ENCODE assay signal across 17 cellular contexts in the genomic region with DNA sequence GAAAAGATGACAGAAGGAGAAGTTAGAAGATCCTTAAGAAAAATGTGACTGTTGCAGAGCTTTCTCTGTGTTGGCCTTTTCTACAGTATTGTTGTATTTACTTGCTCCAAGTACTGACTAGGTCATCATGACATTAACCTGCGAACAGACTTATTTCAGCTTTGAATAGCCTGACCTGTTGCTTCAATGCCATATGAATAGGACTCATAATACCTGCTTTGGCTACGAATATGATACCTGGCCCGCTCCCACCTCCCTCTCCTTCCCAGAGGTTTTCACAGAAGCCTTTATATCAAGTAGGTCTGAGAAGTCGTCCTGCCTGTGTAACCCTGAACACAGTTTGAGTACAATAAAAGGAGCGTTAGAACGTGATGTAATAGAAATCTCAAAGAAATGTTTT.
DNase-seq lines count a peak whose midpoint lies in the region; ATAC-seq and TF ChIP-seq lines count a peak whose summit lies in the region.
"Had no signal": no experiment of that assay in that cellular context is flagged by ENCODE, and none has a peak within 500 bp of the region (broad histone marks: within the 10 kb centered on the region; RNA-seq: fewer than 3 reads in every experiment).

No MANE protein-coding gene starts in this region.

- TF ChIP-seq POLR2A in uterus (IDR thresholded peaks at IDR 0.05): no peak

- DNase-seq in GM23338 (ENCODE audit: low spot score) (no peak), NCI-H187 treated with DMSO at 0.1 percent for 48 hours (lab: John Stamatoyannopoulos, UW) (peak; percentile 60), uterus (no peak), NCI-H146 treated with DMSO at 0.1 percent for 48 hours (lab: John Stamatoyannopoulos, UW; ENCODE audit: unreplicated experiment) (no peak)
- no peak for DNase-seq in naive thymus-derived CD8-positive, alpha-beta T cell
- DNase-seq: AML-193; Caco-2; Calu3; CD4-positive, alpha-beta T cell; CD8-positive, alpha-beta T cell; DMS79 treated with DMSO at 0.1 percent for 48 hours; GF-D8 had no signal

- no peaks in the 10 kb centered on the region for H3K36me3 ChIP-seq in GM23338 (ENCODE audit: insufficient read depth)
- H3K36me3 ChIP-seq in uterus: no peaks in the 10 kb centered on the region
- H3K36me3 ChIP-seq: BLaER1 treated with 17β-estradiol and CSF1 and Interleukin-3, amounts not matched to agents 10 nM and 100 nM had no signal

- POLR2A ChIA-PET in naive thymus-derived CD8-positive, alpha-beta T cell (lab: Charles Lee): no interaction called here

- no peaks in the 10 kb centered on the region for H3K36me3 Mint-ChIP-seq in GM23338 (ENCODE audit: low read depth)
- no peaks in the 10 kb centered on the region for H3K36me3 Mint-ChIP-seq in naive thymus-derived CD8-positive, alpha-beta T cell
- H3K36me3 Mint-ChIP-seq: CD8-positive, alpha-beta T cell had no signal

- intact Hi-C loops in uterus (cut with DNase I; ENCODE audit: low total_unique reads): no loop called here

- H3K4me3 ChIP-seq in GM23338 (no peak overlapping the region), uterus (no peak overlapping the region)
- H3K4me3 ChIP-seq: A549; BLaER1 treated with 17β-estradiol and CSF1 and Interleukin-3, amounts not matched to agents 10 nM and 100 nM had no signal

- no peaks in the 10 kb centered on the region; the same call in 2 of the 3 replicates for H3K9me3 Mint-ChIP-seq in GM23338
- peaks cover 0 to 31% (median 7%) of the 10 kb centered on the region in 9 donors for H3K9me3 Mint-ChIP-seq in naive thymus-derived CD8-positive, alpha-beta T cell

- H3K4me1 ChIP-seq in GM23338 (ENCODE audit: insufficient read depth): no peaks in the 10 kb centered on the region
- H3K4me1 ChIP-seq in uterus: no peaks in the 10 kb centered on the region
- H3K4me1 ChIP-seq: A549, Caco-2 had no signal

- TF ChIP-seq CTCF in GM23338 (conservative IDR thresholded peaks at IDR 0.05; ENCODE audit: low read depth in 2 of 2) (no peak), uterus (IDR thresholded peaks at IDR 0.05) (no peak)

- no peak for ATAC-seq in GM23338
- ATAC-seq in naive thymus-derived CD8-positive, alpha-beta T cell: no peak
- ATAC-seq: A549; CD8-positive, alpha-beta T cell had no signal

- H3K9me2 ChIP-seq in GM23338 (ENCODE audit: insufficient read depth): no peaks in the 10 kb centered on the region

- no peak overlapping the region for H3K27ac Mint-ChIP-seq in GM23338
- no peak overlapping the region for H3K27ac Mint-ChIP-seq in naive thymus-derived CD8-positive, alpha-beta T cell
- H3K27ac Mint-ChIP-seq: B cell; CD4-positive, alpha-beta T cell; CD8-positive, alpha-beta T cell had no signal

- no peaks in the 10 kb centered on the region for H3K27me3 Mint-ChIP-seq in GM23338 (ENCODE audit: insufficient read depth, low read depth, poor library complexity)
- no peaks in the 10 kb centered on the region for H3K27me3 Mint-ChIP-seq in naive thymus-derived CD8-positive, alpha-beta T cell
- H3K27me3 Mint-ChIP-seq: B cell; CD4-positive, alpha-beta T cell had no signal

- no peaks in the 10 kb centered on the region for H3F3A ChIP-seq in GM23338 (replicated peaks; ENCODE audit: low read depth)

- no peaks in the 10 kb centered on the region for H4K20me1 ChIP-seq in GM23338 (replicated peaks; ENCODE audit: insufficient read depth)
- H4K20me1 ChIP-seq: BLaER1 treated with 17β-estradiol and CSF1 and Interleukin-3, amounts not matched to agents 10 nM and 100 nM had no signal

- H3K4me3 Mint-ChIP-seq in GM23338: no peak overlapping the region
- no peak overlapping the region for H3K4me3 Mint-ChIP-seq in naive thymus-derived CD8-positive, alpha-beta T cell
- H3K4me3 Mint-ChIP-seq: B cell; CD4-positive, alpha-beta T cell; CD8-positive, alpha-beta T cell had no signal

- no peak overlapping the region for H3K4me2 ChIP-seq in GM23338
- H3K4me2 ChIP-seq: A549; BLaER1 treated with 17β-estradiol and CSF1 and Interleukin-3, amounts not matched to agents 10 nM and 100 nM had no signal

- no peaks in the 10 kb centered on the region for H3K9me3 ChIP-seq in uterus
- H3K9me3 ChIP-seq: A549, Caco-2 had no signal

- 0 out of 2 replicates have a peak overlapping the region, but pooled peaks have one; percentile 32 for H2AFZ ChIP-seq in GM23338

- H3K79me2 ChIP-seq in GM23338 (replicated peaks; ENCODE audit: insufficient read depth): no peaks in the 10 kb centered on the region

- no peaks in the 10 kb centered on the region for H3K4me1 Mint-ChIP-seq in GM23338
- H3K4me1 Mint-ChIP-seq in naive thymus-derived CD8-positive, alpha-beta T cell: no peaks in the 10 kb centered on the region
- H3K4me1 Mint-ChIP-seq: B cell had no signal

- H3K27ac ChIP-seq in GM23338 (ENCODE audit: low read depth) (no peak overlapping the region), uterus (peak overlapping the region; percentile 48 to 53)
- H3K27ac ChIP-seq: 22Rv1; A549; BLaER1 treated with 17β-estradiol and CSF1 and Interleukin-3, amounts not matched to agents 10 nM and 100 nM; C4-2B had no signal

- H3K27me3 ChIP-seq in GM23338 (ENCODE audit: insufficient read depth): no peaks in the 10 kb centered on the region
- no peaks in the 10 kb centered on the region for H3K27me3 ChIP-seq in uterus
- H3K27me3 ChIP-seq: BLaER1 treated with 17β-estradiol and CSF1 and Interleukin-3, amounts not matched to agents 10 nM and 100 nM had no signal

TF ChIP-seq in GM23338, 12 proteins besides CTCF, POLR2A, EP300 and RAD21:
- TF ChIP-seq ZNF331 (CRISPR knock-in tag; IDR thresholded peaks at IDR 0.05; ENCODE audit: low read depth) (no peak), POLR2AphosphoS5 (IDR thresholded peaks at IDR 0.05; ENCODE audit: low read depth) (no peak), EZH2 (IDR thresholded peaks at IDR 0.05; ENCODE audit: low read depth, unreplicated experiment) (no peak), NANOG (IDR thresholded peaks at IDR 0.05; ENCODE audit: borderline replicate concordance) (no peak)
- TF ChIP-seq, protein P1, sequence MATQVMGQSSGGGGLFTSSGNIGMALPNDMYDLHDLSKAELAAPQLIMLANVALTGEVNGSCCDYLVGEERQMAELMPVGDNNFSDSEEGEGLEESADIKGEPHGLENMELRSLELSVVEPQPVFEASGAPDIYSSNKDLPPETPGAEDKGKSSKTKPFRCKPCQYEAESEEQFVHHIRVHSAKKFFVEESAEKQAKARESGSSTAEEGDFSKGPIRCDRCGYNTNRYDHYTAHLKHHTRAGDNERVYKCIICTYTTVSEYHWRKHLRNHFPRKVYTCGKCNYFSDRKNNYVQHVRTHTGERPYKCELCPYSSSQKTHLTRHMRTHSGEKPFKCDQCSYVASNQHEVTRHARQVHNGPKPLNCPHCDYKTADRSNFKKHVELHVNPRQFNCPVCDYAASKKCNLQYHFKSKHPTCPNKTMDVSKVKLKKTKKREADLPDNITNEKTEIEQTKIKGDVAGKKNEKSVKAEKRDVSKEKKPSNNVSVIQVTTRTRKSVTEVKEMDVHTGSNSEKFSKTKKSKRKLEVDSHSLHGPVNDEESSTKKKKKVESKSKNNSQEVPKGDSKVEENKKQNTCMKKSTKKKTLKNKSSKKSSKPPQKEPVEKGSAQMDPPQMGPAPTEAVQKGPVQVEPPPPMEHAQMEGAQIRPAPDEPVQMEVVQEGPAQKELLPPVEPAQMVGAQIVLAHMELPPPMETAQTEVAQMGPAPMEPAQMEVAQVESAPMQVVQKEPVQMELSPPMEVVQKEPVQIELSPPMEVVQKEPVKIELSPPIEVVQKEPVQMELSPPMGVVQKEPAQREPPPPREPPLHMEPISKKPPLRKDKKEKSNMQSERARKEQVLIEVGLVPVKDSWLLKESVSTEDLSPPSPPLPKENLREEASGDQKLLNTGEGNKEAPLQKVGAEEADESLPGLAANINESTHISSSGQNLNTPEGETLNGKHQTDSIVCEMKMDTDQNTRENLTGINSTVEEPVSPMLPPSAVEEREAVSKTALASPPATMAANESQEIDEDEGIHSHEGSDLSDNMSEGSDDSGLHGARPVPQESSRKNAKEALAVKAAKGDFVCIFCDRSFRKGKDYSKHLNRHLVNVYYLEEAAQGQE (IDR thresholded peaks at IDR 0.05; ENCODE audit: unreplicated experiment): no peak
- TF ChIP-seq, protein P2, sequence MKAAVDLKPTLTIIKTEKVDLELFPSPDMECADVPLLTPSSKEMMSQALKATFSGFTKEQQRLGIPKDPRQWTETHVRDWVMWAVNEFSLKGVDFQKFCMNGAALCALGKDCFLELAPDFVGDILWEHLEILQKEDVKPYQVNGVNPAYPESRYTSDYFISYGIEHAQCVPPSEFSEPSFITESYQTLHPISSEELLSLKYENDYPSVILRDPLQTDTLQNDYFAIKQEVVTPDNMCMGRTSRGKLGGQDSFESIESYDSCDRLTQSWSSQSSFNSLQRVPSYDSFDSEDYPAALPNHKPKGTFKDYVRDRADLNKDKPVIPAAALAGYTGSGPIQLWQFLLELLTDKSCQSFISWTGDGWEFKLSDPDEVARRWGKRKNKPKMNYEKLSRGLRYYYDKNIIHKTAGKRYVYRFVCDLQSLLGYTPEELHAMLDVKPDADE (IDR thresholded peaks at IDR 0.05): no peak
